In genomic region chr14:53655080-53655785, GRCh38 we compare ENCODE assay signal across 1 cellular context.
A peak's percentile ranks its signal among the peaks of the same experiment; 100 is the strongest.
TF ChIP-seq lines count a peak whose summit lies in the region.

No MANE protein-coding gene starts in this region.

TF ChIP-seq in GM12878, 131 proteins besides CTCF, POLR2A, EP300 and RAD21 (continued from another document and continues in another):
- TF ChIP-seq E2F8 (IDR thresholded peaks at IDR 0.05; ENCODE audit: low read depth, partially characterized antibody): no peak
- TF ChIP-seq PBX3 (IDR thresholded peaks at IDR 0.05; ENCODE audit: insufficient replicate concordance, low read depth, low read length): no peak
- TF ChIP-seq CUX1 (IDR thresholded peaks at IDR 0.05; ENCODE audit: insufficient replicate concordance, low read depth, low read length): no peak
- TF ChIP-seq PRDM15 (CRISPR knock-in tag; IDR thresholded peaks at IDR 0.05): no peak
- TF ChIP-seq ZNF24 (IDR thresholded peaks at IDR 0.05): no peak
- TF ChIP-seq ESRRA (IDR thresholded peaks at IDR 0.05; ENCODE audit: low read length): no peak
- TF ChIP-seq ASH2L (IDR thresholded peaks at IDR 0.05; ENCODE audit: borderline replicate concordance, low read depth): no peak
- TF ChIP-seq HSF1 (IDR thresholded peaks at IDR 0.05; ENCODE audit: low read depth, low read length): no peak
- no peak for TF ChIP-seq BCL3 (IDR thresholded peaks at IDR 0.05; ENCODE audit: borderline replicate concordance, insufficient read depth, low read depth, low read length, poor library complexity, severe bottlenecking)
- TF ChIP-seq CHD4 (IDR thresholded peaks at IDR 0.05): no peak
- TF ChIP-seq NFIC (IDR thresholded peaks at IDR 0.05; ENCODE audit: low read depth, low read length): peak; percentile 73; the same call in 1 of the 2 replicates
- TF ChIP-seq NR2C2 (IDR thresholded peaks at IDR 0.05; ENCODE audit: borderline replicate concordance, control insufficient read depth, insufficient read length, low read depth): no peak
- TF ChIP-seq ZNF592 (IDR thresholded peaks at IDR 0.05): no peak
- TF ChIP-seq PAX5 (IDR thresholded peaks at IDR 0.05; ENCODE audit: borderline replicate concordance, low read depth, low read length): no peak
- peak; percentile 50; the same call in 1 of the 2 replicates for TF ChIP-seq FOXM1 (IDR thresholded peaks at IDR 0.05; ENCODE audit: low read depth, low read length)
- no peak for TF ChIP-seq RCOR1 (conservative IDR thresholded peaks at IDR 0.05; ENCODE audit: low read depth, low read length)
- TF ChIP-seq ATF2 (IDR thresholded peaks at IDR 0.05; ENCODE audit: low read length): peak; percentile 79
- no peak for TF ChIP-seq STAT1 (conservative IDR thresholded peaks at IDR 0.05)
- TF ChIP-seq BCL11A (IDR thresholded peaks at IDR 0.05; ENCODE audit: low read depth, low read length): no peak
- no peak for TF ChIP-seq CHD2 (IDR thresholded peaks at IDR 0.05; ENCODE audit: borderline replicate concordance, low read depth, low read length)
- TF ChIP-seq SPI1 (IDR thresholded peaks at IDR 0.05; ENCODE audit: borderline replicate concordance, insufficient read depth, low read depth, low read length): no peak
- TF ChIP-seq RUNX3 (IDR thresholded peaks at IDR 0.05; ENCODE audit: low read length): peak; percentile 39; the same call in 1 of the 2 replicates
- TF ChIP-seq YBX1 (IDR thresholded peaks at IDR 0.05): no peak
- TF ChIP-seq NKRF (conservative IDR thresholded peaks at IDR 0.05): no peak
- peak; percentile 98 for TF ChIP-seq JUNB (IDR thresholded peaks at IDR 0.05)
- TF ChIP-seq FOXK2 (IDR thresholded peaks at IDR 0.05): no peak
- TF ChIP-seq ZNF207 (IDR thresholded peaks at IDR 0.05; ENCODE audit: borderline replicate concordance): no peak
- no peak for TF ChIP-seq MYB (IDR thresholded peaks at IDR 0.05; ENCODE audit: borderline replicate concordance, low read depth, low read length)
- no peak for TF ChIP-seq MAX (IDR thresholded peaks at IDR 0.05; ENCODE audit: low read depth, low read length)
- TF ChIP-seq IKZF2 (IDR thresholded peaks at IDR 0.05): no peak
